Comparison of ENCODE assay signal across 9 cellular contexts in the genomic region with DNA sequence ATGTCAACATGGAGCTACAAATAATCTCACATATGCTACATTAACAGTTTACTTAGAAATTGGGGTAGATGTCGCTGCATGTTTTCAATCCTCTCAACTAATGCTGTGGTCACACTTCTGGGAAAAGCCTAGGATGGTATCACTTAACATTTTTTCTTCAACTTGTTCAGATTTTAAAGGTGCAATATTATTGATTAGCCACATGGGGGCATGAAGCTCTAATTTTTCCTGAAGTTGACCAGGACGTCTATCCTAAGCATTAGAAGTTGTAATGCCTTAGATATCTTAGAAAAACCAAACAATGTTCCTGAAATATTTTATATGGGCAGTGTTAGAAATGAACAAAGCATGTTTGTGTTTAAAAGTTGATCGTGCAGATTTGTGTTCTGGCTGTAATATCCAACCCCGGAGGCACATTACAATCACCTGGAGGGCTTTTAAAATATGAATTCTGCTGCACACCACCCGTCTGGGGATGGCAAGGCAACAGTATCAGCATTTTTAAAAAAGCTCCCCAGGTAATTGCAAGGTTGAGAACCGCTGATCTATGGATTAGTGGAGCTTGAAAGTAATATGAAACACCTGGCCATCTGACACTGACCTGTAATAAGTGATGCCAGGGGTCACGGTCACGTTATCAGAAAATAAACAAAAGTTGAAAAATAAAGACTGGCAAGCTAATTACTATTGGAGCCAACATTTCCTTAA.
DNase-seq lines count a peak whose midpoint lies in the region; ATAC-seq and TF ChIP-seq lines count a peak whose summit lies in the region.
"Had no signal": no experiment of that assay in that cellular context is flagged by ENCODE, and none has a peak within 500 bp of the region (broad histone marks: within the 10 kb centered on the region; RNA-seq: fewer than 3 reads in every experiment).

No MANE protein-coding gene starts in this region.

- no peak overlapping the region for H3K4me2 ChIP-seq in OCI-LY1 (ENCODE audit: low read length)

- no peaks in the 10 kb centered on the region for H3K36me3 Mint-ChIP-seq in endothelial cell (ENCODE audit: low read depth, unreplicated experiment)

- H3K4me3 ChIP-seq in AG10803 (ENCODE audit: low read length) (no peak overlapping the region), H7 (ENCODE audit: insufficient read depth, low read depth, low read length) (no peak overlapping the region), OCI-LY1 (ENCODE audit: low read depth, low read length, poor library complexity, severe bottlenecking) (no peak overlapping the region)

- H3K9me2 ChIP-seq in OCI-LY1 (ENCODE audit: low read depth, low read length), result no peaks in the 10 kb centered on the region

- no peaks in the 10 kb centered on the region for H3K9me3 Mint-ChIP-seq in endothelial cell (ENCODE audit: unreplicated experiment)
- no peaks in the 10 kb centered on the region for H3K9me3 Mint-ChIP-seq in stimulated activated naive CD8-positive, alpha-beta T cell treated with anti-CD3 and anti-CD28 coated beads, Interleukin-15, amount 100 ng/mL, for 72 hours
- H3K9me3 Mint-ChIP-seq: stimulated activated naive CD8-positive, alpha-beta T cell treated with anti-CD3 and anti-CD28 coated beads, Interleukin-15, Interleukin-2, amounts not matched to agents 100 ng/mL and 50 ng/mL, for 24 hours had no signal

- H3K9ac ChIP-seq in OCI-LY1 (ENCODE audit: low read length), result no peak overlapping the region

- H3K27me3 ChIP-seq in H7 (ENCODE audit: control insufficient read depth, insufficient read depth, low read length), result no peaks in the 10 kb centered on the region
- H3K27me3 ChIP-seq in OCI-LY1 (ENCODE audit: insufficient read depth, low read length), result no peaks in the 10 kb centered on the region

- no peak overlapping the region for H3K27ac ChIP-seq in OCI-LY1 (ENCODE audit: low read depth, low read length, poor library complexity, severe bottlenecking)

- no peaks in the 10 kb centered on the region for H3K4me1 ChIP-seq in OCI-LY1 (ENCODE audit: insufficient read depth, low read length, severe bottlenecking)

- no peaks in the 10 kb centered on the region for H3K79me2 ChIP-seq in OCI-LY1 (ENCODE audit: insufficient read depth, low read length)

- no peaks in the 10 kb centered on the region for H4K20me1 ChIP-seq in OCI-LY1 (ENCODE audit: insufficient read depth, low read length)

- no peak overlapping the region for H3K4me3 Mint-ChIP-seq in endothelial cell (ENCODE audit: unreplicated experiment)
- H3K4me3 Mint-ChIP-seq in stimulated activated naive CD8-positive, alpha-beta T cell treated with anti-CD3 and anti-CD28 coated beads, Interleukin-15, amount 100 ng/mL, for 72 hours, result no peak overlapping the region
- H3K4me3 Mint-ChIP-seq: stimulated activated naive CD8-positive, alpha-beta T cell treated with anti-CD3 and anti-CD28 coated beads, Interleukin-15, Interleukin-2, amounts not matched to agents 100 ng/mL and 50 ng/mL, for 24 hours had no signal

- H3K36me3 ChIP-seq in H7 (replicated peaks; ENCODE audit: control insufficient read depth, insufficient read depth, low read length) (no peaks in the 10 kb centered on the region), OCI-LY1 (ENCODE audit: insufficient read depth, low read length) (no peaks in the 10 kb centered on the region)

- peak; percentile 70 for TF ChIP-seq CTCF in AG10803 (conservative IDR thresholded peaks at IDR 0.05; ENCODE audit: low read length)
- peak; percentile 64 for TF ChIP-seq CTCF in OCI-LY1 (IDR thresholded peaks at IDR 0.05; ENCODE audit: low read length)
- TF ChIP-seq CTCF in endothelial cell (IDR thresholded peaks at IDR 0.05; ENCODE audit: unreplicated experiment), result peak; percentile 90
- TF ChIP-seq CTCF in omental fat pad (IDR thresholded peaks at IDR 0.05), result no peak

- H3F3A ChIP-seq in OCI-LY1 (ENCODE audit: insufficient read depth, low read length), result no peaks in the 10 kb centered on the region

- no peaks in the 10 kb centered on the region for H3K4me1 Mint-ChIP-seq in endothelial cell (ENCODE audit: unreplicated experiment)
- H3K4me1 Mint-ChIP-seq in stimulated activated naive CD8-positive, alpha-beta T cell treated with anti-CD3 and anti-CD28 coated beads, Interleukin-15, amount 100 ng/mL, for 72 hours, result no peaks in the 10 kb centered on the region

- DNase-seq in AG10803 (ENCODE audit: low read depth) (peak; percentile 81), H7 (peak; percentile 37), endothelial cell (ENCODE audit: low spot score) (no peak), omental fat pad (ENCODE audit: low spot score) (no peak), NOMO-1 treated with dmso at 0.1 percent for 144 hours (lab: John Stamatoyannopoulos, UW; ENCODE audit: unreplicated experiment) (no peak)
- DNase-seq in activated T-cell treated with anti-CD3 and anti-CD28 coated beads, Interleukin-2, amount 50 U/mL, for 1 hour, result no peak
- no peak for DNase-seq in stimulated activated naive CD8-positive, alpha-beta T cell treated with anti-CD3 and anti-CD28 coated beads, Interleukin-15, amount 100 ng/mL, for 72 hours

- H3K27me3 Mint-ChIP-seq in endothelial cell (ENCODE audit: unreplicated experiment), result peaks cover under 1% of the 10 kb centered on the region
- H3K27me3 Mint-ChIP-seq in stimulated activated naive CD8-positive, alpha-beta T cell treated with anti-CD3 and anti-CD28 coated beads, Interleukin-15, amount 100 ng/mL, for 72 hours, result peaks cover 16% of the 10 kb centered on the region

- H3K9me3 ChIP-seq in OCI-LY1 (ENCODE audit: low read length), result no peaks in the 10 kb centered on the region

- H3K27ac Mint-ChIP-seq in endothelial cell (ENCODE audit: unreplicated experiment), result no peak overlapping the region
- no peak overlapping the region for H3K27ac Mint-ChIP-seq in stimulated activated naive CD8-positive, alpha-beta T cell treated with anti-CD3 and anti-CD28 coated beads, Interleukin-15, amount 100 ng/mL, for 72 hours
- H3K27ac Mint-ChIP-seq: stimulated activated naive CD8-positive, alpha-beta T cell treated with anti-CD3 and anti-CD28 coated beads, Interleukin-15, Interleukin-2, amounts not matched to agents 100 ng/mL and 50 ng/mL, for 24 hours had no signal

- ATAC-seq in omental fat pad (ENCODE audit: low FRiP score), result peak; percentile 59
- ATAC-seq in stimulated activated naive CD8-positive, alpha-beta T cell treated with anti-CD3 and anti-CD28 coated beads, Interleukin-15, amount 100 ng/mL, for 72 hours, result no peak

- no peak overlapping the region for H2AFZ ChIP-seq in OCI-LY1 (ENCODE audit: low read length)

Comparison
In these comparisons a context has a peak if more than half of its experiments do, and no peak if none do; other contexts are left out.
1. DNase-seq: peak in AG10803 (single experiment) and H7 (single experiment); none in endothelial cell (single experiment), omental fat pad (single experiment), activated T-cell treated with anti-CD3 and anti-CD28 coated beads, Interleukin-2, amount 50 U/mL, for 1 hour (single experiment), stimulated activated naive CD8-positive, alpha-beta T cell treated with anti-CD3 and anti-CD28 coated beads, Interleukin-15, amount 100 ng/mL, for 72 hours (0 of 2) and NOMO-1 treated with dmso at 0.1 percent for 144 hours (single experiment).
2. CTCF ChIP-seq: peak in AG10803 (single experiment), OCI-LY1 (single experiment) and endothelial cell (single experiment); none in omental fat pad (0 of 3).